Comparison of ENCODE assay signal across 1 cellular context in the genomic region with DNA sequence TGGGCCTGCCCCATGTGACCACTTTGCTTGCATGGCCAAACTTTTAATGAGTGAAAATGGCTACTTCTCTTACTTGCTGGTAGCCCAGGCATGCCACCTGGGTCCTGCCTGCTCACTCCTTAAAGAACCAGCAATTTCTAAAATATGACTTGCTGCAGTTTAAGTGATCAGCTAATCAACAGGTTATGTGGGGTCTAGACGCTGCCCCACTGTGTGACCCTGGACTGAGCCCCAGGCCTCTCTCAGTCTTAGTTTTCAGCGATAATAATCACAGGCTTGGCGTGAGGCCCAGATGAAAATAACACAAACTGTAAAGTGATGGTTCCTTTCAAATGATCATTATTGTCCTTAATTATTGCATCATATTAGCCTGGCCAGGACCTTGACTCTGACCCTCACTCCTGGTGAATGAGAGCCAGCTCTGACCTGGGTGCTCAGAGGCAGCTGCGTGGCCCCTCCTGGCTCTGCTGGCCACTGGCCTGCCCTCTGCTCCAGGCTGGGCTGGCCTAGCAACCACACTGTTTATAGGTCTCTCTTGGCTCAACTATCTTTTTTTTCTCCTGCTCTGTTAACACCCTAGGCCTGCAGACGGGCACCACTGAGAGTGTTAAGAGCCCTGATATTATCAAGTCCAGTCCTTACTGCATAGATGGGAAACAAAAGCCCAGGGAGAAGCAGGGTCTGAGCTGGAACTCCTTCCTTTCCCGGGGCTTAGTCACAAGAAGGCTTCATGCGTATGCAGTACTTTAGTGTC.
TF ChIP-seq lines count a peak whose summit lies in the region.

No MANE protein-coding gene starts in this region.

TF ChIP-seq in GM23338, 12 proteins besides CTCF, POLR2A, EP300 and RAD21:
- no peak for TF ChIP-seq CREB1 (CRISPR knock-in tag; IDR thresholded peaks at IDR 0.05; ENCODE audit: low read depth)
- no peak for TF ChIP-seq ZNF331 (CRISPR knock-in tag; IDR thresholded peaks at IDR 0.05; ENCODE audit: low read depth)
- TF ChIP-seq ZNF114 (CRISPR knock-in tag; IDR thresholded peaks at IDR 0.05), result no peak
- TF ChIP-seq, protein P1, sequence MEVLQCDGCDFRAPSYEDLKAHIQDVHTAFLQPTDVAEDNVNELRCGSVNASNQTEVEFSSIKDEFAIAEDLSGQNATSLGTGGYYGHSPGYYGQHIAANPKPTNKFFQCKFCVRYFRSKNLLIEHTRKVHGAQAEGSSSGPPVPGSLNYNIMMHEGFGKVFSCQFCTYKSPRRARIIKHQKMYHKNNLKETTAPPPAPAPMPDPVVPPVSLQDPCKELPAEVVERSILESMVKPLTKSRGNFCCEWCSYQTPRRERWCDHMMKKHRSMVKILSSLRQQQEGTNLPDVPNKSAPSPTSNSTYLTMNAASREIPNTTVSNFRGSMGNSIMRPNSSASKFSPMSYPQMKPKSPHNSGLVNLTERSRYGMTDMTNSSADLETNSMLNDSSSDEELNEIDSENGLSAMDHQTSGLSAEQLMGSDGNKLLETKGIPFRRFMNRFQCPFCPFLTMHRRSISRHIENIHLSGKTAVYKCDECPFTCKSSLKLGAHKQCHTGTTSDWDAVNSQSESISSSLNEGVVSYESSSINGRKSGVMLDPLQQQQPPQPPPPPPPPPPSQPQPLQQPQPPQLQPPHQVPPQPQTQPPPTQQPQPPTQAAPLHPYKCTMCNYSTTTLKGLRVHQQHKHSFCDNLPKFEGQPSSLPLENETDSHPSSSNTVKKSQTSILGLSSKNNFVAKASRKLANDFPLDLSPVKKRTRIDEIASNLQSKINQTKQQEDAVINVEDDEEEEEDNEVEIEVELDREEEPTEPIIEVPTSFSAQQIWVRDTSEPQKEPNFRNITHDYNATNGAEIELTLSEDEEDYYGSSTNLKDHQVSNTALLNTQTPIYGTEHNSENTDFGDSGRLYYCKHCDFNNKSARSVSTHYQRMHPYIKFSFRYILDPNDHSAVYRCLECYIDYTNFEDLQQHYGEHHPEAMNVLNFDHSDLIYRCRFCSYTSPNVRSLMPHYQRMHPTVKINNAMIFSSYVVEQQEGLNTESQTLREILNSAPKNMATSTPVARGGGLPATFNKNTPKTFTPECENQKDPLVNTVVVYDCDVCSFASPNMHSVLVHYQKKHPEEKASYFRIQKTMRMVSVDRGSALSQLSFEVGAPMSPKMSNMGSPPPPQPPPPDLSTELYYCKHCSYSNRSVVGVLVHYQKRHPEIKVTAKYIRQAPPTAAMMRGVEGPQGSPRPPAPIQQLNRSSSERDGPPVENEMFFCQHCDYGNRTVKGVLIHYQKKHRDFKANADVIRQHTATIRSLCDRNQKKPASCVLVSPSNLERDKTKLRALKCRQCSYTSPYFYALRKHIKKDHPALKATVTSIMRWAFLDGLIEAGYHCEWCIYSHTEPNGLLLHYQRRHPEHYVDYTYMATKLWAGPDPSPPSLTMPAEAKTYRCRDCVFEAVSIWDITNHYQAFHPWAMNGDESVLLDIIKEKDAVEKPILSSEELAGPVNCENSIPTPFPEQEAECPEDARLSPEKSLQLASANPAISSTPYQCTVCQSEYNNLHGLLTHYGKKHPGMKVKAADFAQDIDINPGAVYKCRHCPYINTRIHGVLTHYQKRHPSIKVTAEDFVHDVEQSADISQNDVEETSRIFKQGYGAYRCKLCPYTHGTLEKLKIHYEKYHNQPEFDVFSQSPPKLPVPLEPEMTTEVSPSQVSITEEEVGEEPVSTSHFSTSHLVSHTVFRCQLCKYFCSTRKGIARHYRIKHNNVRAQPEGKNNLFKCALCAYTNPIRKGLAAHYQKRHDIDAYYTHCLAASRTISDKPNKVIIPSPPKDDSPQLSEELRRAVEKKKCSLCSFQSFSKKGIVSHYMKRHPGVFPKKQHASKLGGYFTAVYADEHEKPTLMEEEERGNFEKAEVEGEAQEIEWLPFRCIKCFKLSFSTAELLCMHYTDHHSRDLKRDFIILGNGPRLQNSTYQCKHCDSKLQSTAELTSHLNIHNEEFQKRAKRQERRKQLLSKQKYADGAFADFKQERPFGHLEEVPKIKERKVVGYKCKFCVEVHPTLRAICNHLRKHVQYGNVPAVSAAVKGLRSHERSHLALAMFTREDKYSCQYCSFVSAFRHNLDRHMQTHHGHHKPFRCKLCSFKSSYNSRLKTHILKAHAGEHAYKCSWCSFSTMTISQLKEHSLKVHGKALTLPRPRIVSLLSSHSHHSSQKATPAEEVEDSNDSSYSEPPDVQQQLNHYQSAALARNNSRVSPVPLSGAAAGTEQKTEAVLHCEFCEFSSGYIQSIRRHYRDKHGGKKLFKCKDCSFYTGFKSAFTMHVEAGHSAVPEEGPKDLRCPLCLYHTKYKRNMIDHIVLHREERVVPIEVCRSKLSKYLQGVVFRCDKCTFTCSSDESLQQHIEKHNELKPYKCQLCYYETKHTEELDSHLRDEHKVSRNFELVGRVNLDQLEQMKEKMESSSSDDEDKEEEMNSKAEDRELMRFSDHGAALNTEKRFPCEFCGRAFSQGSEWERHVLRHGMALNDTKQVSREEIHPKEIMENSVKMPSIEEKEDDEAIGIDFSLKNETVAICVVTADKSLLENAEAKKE (CRISPR knock-in tag; IDR thresholded peaks at IDR 0.05), result no peak
- no peak for TF ChIP-seq STAT1 (IDR thresholded peaks at IDR 0.05; ENCODE audit: unreplicated experiment)
TF ChIP-seq in GM23338: peak in this region for 0.
